22 cellular contexts compared by ENCODE assay signal in the genomic region with DNA sequence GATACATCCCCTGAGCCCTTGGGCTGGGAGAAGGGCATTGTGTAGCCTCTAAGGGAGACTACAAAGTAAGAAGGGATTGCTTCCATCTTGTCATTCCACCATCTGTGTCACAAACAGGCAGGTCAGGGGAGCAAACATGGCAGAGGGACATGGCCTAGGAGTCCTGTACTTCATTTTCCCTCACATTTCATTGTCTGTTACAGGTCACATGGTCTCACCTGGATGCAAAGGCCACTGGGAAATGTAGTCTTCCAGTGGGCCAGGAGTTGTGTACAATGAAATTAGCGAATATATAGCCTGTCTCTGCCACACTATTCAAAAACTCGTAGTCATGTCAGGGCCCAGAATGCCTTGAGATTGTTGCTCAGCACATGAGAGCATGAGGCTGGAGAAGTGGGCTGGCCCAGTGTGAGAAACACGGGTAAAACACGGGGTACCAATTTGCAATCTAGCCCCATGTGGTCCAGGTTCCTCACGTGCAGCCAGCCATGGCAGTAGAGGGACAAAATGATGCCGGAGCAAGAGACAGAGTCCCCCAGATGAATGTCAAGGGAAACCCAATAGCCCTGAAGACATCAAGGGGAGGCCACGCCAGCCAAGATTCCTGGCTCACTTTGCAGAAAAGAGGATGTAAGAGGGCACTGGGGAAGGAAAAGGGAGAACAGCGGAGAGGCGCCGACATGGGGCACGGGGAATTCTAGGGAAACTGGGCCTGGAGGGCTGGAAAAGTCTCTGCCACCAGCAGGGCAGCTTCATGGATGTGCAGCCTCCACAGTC. TPM values are rescaled to one million over a fixed set of nuclear protein-coding genes. Genes with fewer than 3 reads are reported as not detected.
DNase-seq lines count a peak whose midpoint lies in the region; ATAC-seq, FAIRE-seq and TF ChIP-seq lines count a peak whose summit lies in the region.
"Had no signal": no experiment of that assay in that cellular context is flagged by ENCODE, and none has a peak within 500 bp of the region (broad histone marks: within the 10 kb centered on the region; RNA-seq: fewer than 3 reads in every experiment).

No MANE protein-coding gene starts in this region.

- BruUV-seq in OCI-LY7 (replicated peaks; lab: Mats Ljungman, UMichigan): no TSS peak

- H3K9me3 ChIP-seq in A549: no peaks in the 10 kb centered on the region
- H3K9me3 ChIP-seq in OCI-LY7 (ENCODE audit: low read length): no peaks in the 10 kb centered on the region
- H3K9me3 ChIP-seq in endodermal cell (ENCODE audit: control insufficient read depth, low read length): no peaks in the 10 kb centered on the region
- H3K9me3 ChIP-seq: ascending aorta, ovary had no signal

- ATAC-seq in A549: peak in 1 of 2 experiments; percentile 40; a peak in 1 of 6 replicates
- ATAC-seq in GM19351 (IDR thresholded peaks at IDR 0.05; ENCODE audit: unreplicated experiment): no peak
- ATAC-seq: sciatic nerve had no signal

- TF ChIP-seq CTCF in A549 (IDR thresholded peaks at IDR 0.05) (no peak), OCI-LY7 (conservative IDR thresholded peaks at IDR 0.05; ENCODE audit: low read length) (no peak), endodermal cell (conservative IDR thresholded peaks at IDR 0.05) (no peak)

- H3K27me3 Mint-ChIP-seq in endodermal cell (ENCODE audit: insufficient read depth): peaks cover 5% of the 10 kb centered on the region
- peaks cover 7 to 21% (median 8%) of the 10 kb centered on the region in 3 donors for H3K27me3 Mint-ChIP-seq in immature natural killer cell (ENCODE audit: low read depth in 3 of 3)

- H4K20me1 ChIP-seq in OCI-LY7 (ENCODE audit: insufficient read depth, low read length): no peaks in the 10 kb centered on the region

- H3K36me3 Mint-ChIP-seq in endodermal cell (ENCODE audit: low read depth): no peaks in the 10 kb centered on the region
- no peaks in the 10 kb centered on the region for H3K36me3 Mint-ChIP-seq in immature natural killer cell

- POLR2A ChIA-PET in A549 (lab: Yijun Ruan, JAX) (no interaction called here), OCI-LY7 (lab: Charles Lee) (interaction anchor here (0.5 kb wide), 1 partner anchor 97 kb away, joined by 3 read pairs; a partner anchor contains a TSS)

- H3K9ac ChIP-seq in endodermal cell (ENCODE audit: extremely low read depth, low read length, poor library complexity, severe bottlenecking): no peak overlapping the region
- H3K9ac ChIP-seq: GM23248 had no signal

- H3K4me3 Mint-ChIP-seq in endodermal cell (no peak overlapping the region), immature natural killer cell (no peak overlapping the region)
- H3K4me3 Mint-ChIP-seq: CD4-positive, alpha-beta T cell; T-helper 2 cell treated with Interferon-gamma antibody and Interleukin-4, amounts not matched to agents 5 μg/mL and 100 μg/mL, for 36 hours had no signal

- no peak for TF ChIP-seq RAD21 in A549 (conservative IDR thresholded peaks at IDR 0.05 in 1 of 2, IDR thresholded peaks at IDR 0.05 in 1 of 2)

- H3K9me3 Mint-ChIP-seq in endodermal cell (no peaks in the 10 kb centered on the region), immature natural killer cell (peaks cover 0 to 3% (median 0%) of the 10 kb centered on the region in 6 donors)
- H3K9me3 Mint-ChIP-seq: CD4-positive, alpha-beta T cell; T-helper 2 cell treated with Interferon-gamma antibody and Interleukin-4, amounts not matched to agents 5 μg/mL and 100 μg/mL, for 36 hours had no signal

- TF ChIP-seq EP300 in A549 (IDR thresholded peaks at IDR 0.05): no peak

- H3K79me2 ChIP-seq in OCI-LY7 (ENCODE audit: insufficient read depth, low read depth, low read length): no peaks in the 10 kb centered on the region

- H3K36me3 ChIP-seq in OCI-LY7 (ENCODE audit: insufficient read depth, low read length) (no peaks in the 10 kb centered on the region), endodermal cell (ENCODE audit: control insufficient read depth, insufficient read depth, low read length) (no peaks in the 10 kb centered on the region)
- H3K36me3 ChIP-seq: ascending aorta, ovary had no signal

- FAIRE-seq in A549 (lab: Jason Lieb, UNC): no peak
- FAIRE-seq in GM19239 (lab: Jason Lieb, UNC): peak; percentile 65

- H3K4me2 ChIP-seq in A549 (no peak overlapping the region), OCI-LY7 (ENCODE audit: low read length) (no peak overlapping the region)

- TF ChIP-seq POLR2A in A549 (IDR thresholded peaks at IDR 0.05; ENCODE audit: low read length): no peak

- H3K4me1 ChIP-seq in A549 (no peaks in the 10 kb centered on the region), OCI-LY7 (ENCODE audit: insufficient read depth, low read length, poor library complexity, severe bottlenecking) (no peaks in the 10 kb centered on the region), endodermal cell (ENCODE audit: control insufficient read depth, insufficient read depth, low read length) (peaks cover 7% of the 10 kb centered on the region)

- DNase-seq in A549 (ENCODE audit: low read depth in 1 of 2, low spot score in 1 of 2): peak in 1 of 2 experiments; percentile 25
- DNase-seq in GM19239 (ENCODE audit: insufficient read length, low spot score): no peak
- DNase-seq in OCI-LY7 (ENCODE audit: low spot score): peak; percentile 17
- peak; percentile 68 for DNase-seq in endodermal cell
- DNase-seq in immature natural killer cell: no peak
- no peak for DNase-seq in cerebellar cortex (ENCODE audit: low spot score)
- no peak for DNase-seq in stimulated activated CD4-positive, alpha-beta T cell treated with anti-CD3 and anti-CD28 coated beads, Interleukin-2, amount 100 ng/mL, for 24 hours
- DNase-seq: activated CD8-positive, alpha-beta memory T cell treated with anti-CD3 and anti-CD28 coated beads for 24 hours; activated naive CD4-positive, alpha-beta T cell treated with anti-CD3 and anti-CD28 coated beads, Interleukin-2, amount 50 U/mL, for 16 hours; activated T-cell treated with anti-CD3 and anti-CD28 coated beads, Interleukin-2, amount 50 U/mL, for 48 hours; CD4-positive, alpha-beta T cell; DMS79 treated with DMSO at 0.1 percent for 48 hours; GM23248; NCI-H187; stimulated activated naive CD4-positive, alpha-beta T cell had no signal

- no peak overlapping the region for H3K4me3 ChIP-seq in A549
- no peak overlapping the region for H3K4me3 ChIP-seq in OCI-LY7 (ENCODE audit: low read depth, low read length, poor library complexity, severe bottlenecking)
- H3K4me3 ChIP-seq in endodermal cell (ENCODE audit: low read length): no peak overlapping the region
- H3K4me3 ChIP-seq: ascending aorta, GM23248, lung, ovary had no signal

- H2AFZ ChIP-seq in OCI-LY7 (ENCODE audit: low read length): no peak overlapping the region
- H2AFZ ChIP-seq: GM23248 had no signal

- H3K27me3 ChIP-seq in endodermal cell (ENCODE audit: control insufficient read depth, insufficient read depth, low read length, poor library complexity, severe bottlenecking): no peaks in the 10 kb centered on the region
- H3K27me3 ChIP-seq: ascending aorta, ovary had no signal

- CTCF ChIA-PET in A549 (lab: Yijun Ruan, JAX) (interaction anchor here (1.6 kb wide), 1 partner anchor 88 kb away, joined by 4 read pairs; no protein-coding TSS in a partner anchor), OCI-LY7 (lab: Charles Lee; ENCODE audit: unreplicated experiment) (no interaction called here)

- no peak overlapping the region for H3K27ac Mint-ChIP-seq in endodermal cell
- no peak overlapping the region for H3K27ac Mint-ChIP-seq in immature natural killer cell
- H3K27ac Mint-ChIP-seq: CD4-positive, alpha-beta T cell; T-helper 2 cell treated with Interferon-gamma antibody and Interleukin-4, amounts not matched to agents 5 μg/mL and 100 μg/mL, for 36 hours had no signal

- H3K27ac ChIP-seq in A549 (no peak overlapping the region), OCI-LY7 (ENCODE audit: low read depth, low read length, poor library complexity, severe bottlenecking) (no peak overlapping the region), endodermal cell (ENCODE audit: low read depth, low read length) (no peak overlapping the region)
- H3K27ac ChIP-seq: ascending aorta, GM23248, ovary had no signal

- H3K4me1 Mint-ChIP-seq in endodermal cell: peaks cover 14% of the 10 kb centered on the region
- H3K4me1 Mint-ChIP-seq in immature natural killer cell: peaks cover 5 to 7% of the 10 kb centered on the region in 2 donors

- no peaks in the 10 kb centered on the region for H3K9me2 ChIP-seq in OCI-LY7 (ENCODE audit: insufficient read depth, low read length)

- WGBS in A549 (ENCODE audit: missing lambda C conversion rate): 93% methylated on average over 11 of the region's 11 CpGs
- WGBS in endodermal cell (ENCODE audit: insufficient coverage in 1 of 2, insufficient read length in 1 of 2), 2 experiments: 95 to 97% methylated on average over 11 of the region's 11 CpGs

- intact Hi-C loops in OCI-LY7 (cut with micrococcal nuclease; ENCODE audit: unreplicated experiment): no loop called here

TF ChIP-seq in A549, 52 proteins besides CTCF, POLR2A, EP300 and RAD21:
- TF ChIP-seq, protein P1, sequence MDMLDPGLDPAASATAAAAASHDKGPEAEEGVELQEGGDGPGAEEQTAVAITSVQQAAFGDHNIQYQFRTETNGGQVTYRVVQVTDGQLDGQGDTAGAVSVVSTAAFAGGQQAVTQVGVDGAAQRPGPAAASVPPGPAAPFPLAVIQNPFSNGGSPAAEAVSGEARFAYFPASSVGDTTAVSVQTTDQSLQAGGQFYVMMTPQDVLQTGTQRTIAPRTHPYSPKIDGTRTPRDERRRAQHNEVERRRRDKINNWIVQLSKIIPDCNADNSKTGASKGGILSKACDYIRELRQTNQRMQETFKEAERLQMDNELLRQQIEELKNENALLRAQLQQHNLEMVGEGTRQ (IDR thresholded peaks at IDR 0.05): peak; percentile 70
- no peak for TF ChIP-seq ESRRA (IDR thresholded peaks at IDR 0.05; ENCODE audit: borderline replicate concordance, low read length)
- no peak for TF ChIP-seq JUNB (IDR thresholded peaks at IDR 0.05)
- TF ChIP-seq TFCP2L1 (CRISPR knock-in tag; IDR thresholded peaks at IDR 0.05): no peak
- TF ChIP-seq HOXA7 (CRISPR knock-in tag; IDR thresholded peaks at IDR 0.05): no peak
TF ChIP-seq in A549: peak in this region for 1.

RNA-seq across cellular contexts. Expression of a gene that starts 47.7 kb away (rescaled TPM):
- polyA plus RNA-seq in A549 (2011; rRNA removed) (0.28 and 0.32 TPM in 2 replicates), A549 (2017; fragmentation: RNase III; extraction: RNeasy Plus Mini Kit Qiagen cat#74134 plus additional on column Dnase treatment) (0.28 to 0.53 TPM (median 0.35 TPM) in 3 replicates), immature natural killer cell (under 1 TPM in 2 of 3 donors, not detected in 1; 0.29 to 0.91 TPM)
- 0.41 and 0.54 TPM in 2 replicates for polyA plus RNA-seq in A549 (2012; cell fraction: cytosol; rRNA removed)
- polyA plus RNA-seq in A549 (2012; cell fraction: nucleus; rRNA removed): 0.56 and 0.77 TPM in 2 replicates
- polyA minus RNA-seq in A549 (2011; rRNA and poly(A)+ RNA removed): 0.39 and 0.58 TPM in 2 replicates
- not detected in 2 replicates for total RNA-seq in OCI-LY7 (2014; rRNA removed; shearing (Covaris generic))
- total RNA-seq in OCI-LY7 (2022) (not detected in 2 replicates), endodermal cell (10 to 100 TPM; 19.8 to 41.8 TPM)
- polyA plus RNA-seq in endodermal cell (2013, experiment 1 of 2): 29.6 TPM
- polyA plus RNA-seq in endodermal cell (2013, experiment 2 of 2): 23.9 TPM
- total RNA-seq: CD4-positive, alpha-beta T cell; GM23248 had no signal
- polyA plus RNA-seq: fibroblast of lung, GM23248 had no signal

Comparison
In these comparisons a context has a peak if more than half of its experiments do, and no peak if none do; other contexts are left out.
1. DNase-seq: peak in OCI-LY7 (single experiment) and endodermal cell (single experiment); none in GM19239 (single experiment), immature natural killer cell (0 of 3), cerebellar cortex (single experiment) and stimulated activated CD4-positive, alpha-beta T cell treated with anti-CD3 and anti-CD28 coated beads, Interleukin-2, amount 100 ng/mL, for 24 hours (0 of 2).
2. RNA of a gene that starts 47.7 kb away (total RNA-seq): 19.8 to 41.8 TPM in endodermal cell; not detected in OCI-LY7; every median in the first group is over 10 times any median in the second.